Comparison of ENCODE assay signal across 9 cellular contexts in genomic region chr12:54282949-54283593, GRCh38. TPM values are rescaled to one million over a fixed set of nuclear protein-coding genes. Genes with fewer than 3 reads are reported as not detected.
DNase-seq lines count a peak whose midpoint lies in the region; ATAC-seq and TF ChIP-seq lines count a peak whose summit lies in the region.
"Had no signal": no experiment of that assay in that cellular context is flagged by ENCODE, and none has a peak within 500 bp of the region (broad histone marks: within the 10 kb centered on the region; RNA-seq: fewer than 3 reads in every experiment).

No MANE protein-coding gene starts in this region.

- no peak for ATAC-seq in activated T-cell treated with anti-CD3 and anti-CD28 coated beads, Interleukin-2, amount 50 U/mL, for 4 hours
- ATAC-seq in WTC11, result no peak

- DNase-seq in activated T-cell treated with anti-CD3 and anti-CD28 coated beads, Interleukin-2, amount 50 U/mL, for 24 hours, result peak; percentile 61
- DNase-seq in activated T-cell treated with anti-CD3 and anti-CD28 coated beads, Interleukin-2, amount 50 U/mL, for 4 hours, result no peak
- DNase-seq in WTC11 (ENCODE audit: low spot score), result no peak
- no peak for DNase-seq in NCI-H69 (lab: John Stamatoyannopoulos, UW)
- no peak for DNase-seq in ureter (ENCODE audit: low spot score)
- DNase-seq in immature natural killer cell, result no peak

- H3K27ac Mint-ChIP-seq in activated T-cell treated with anti-CD3 and anti-CD28 coated beads, Interleukin-2, amount 50 U/mL, for 24 hours, result no peak overlapping the region
- no peak overlapping the region; the same call in 1 of the 2 replicates for H3K27ac Mint-ChIP-seq in WTC11
- peak overlapping the region in 2 of 6 donors; percentile 86 to 92 for H3K27ac Mint-ChIP-seq in immature natural killer cell

- CTCF ChIA-PET in WTC11 (lab: Charles Lee), result interaction anchor here (0.7 to 1.1 kb wide), 3 partner anchors 31 to 78 kb away, joined by 3 to 4 read pairs (median 4); no protein-coding TSS in a partner anchor

- no peaks in the 10 kb centered on the region for H3K27me3 Mint-ChIP-seq in activated T-cell treated with anti-CD3 and anti-CD28 coated beads, Interleukin-2, amount 50 U/mL, for 24 hours
- H3K27me3 Mint-ChIP-seq in activated T-cell treated with anti-CD3 and anti-CD28 coated beads, Interleukin-2, amount 50 U/mL, for 4 hours (ENCODE audit: low read depth), result no peaks in the 10 kb centered on the region
- no peaks in the 10 kb centered on the region for H3K27me3 Mint-ChIP-seq in WTC11 (ENCODE audit: low read depth)
- peaks cover 4 to 17% (median 14%) of the 10 kb centered on the region in 3 donors for H3K27me3 Mint-ChIP-seq in immature natural killer cell (ENCODE audit: low read depth in 3 of 3)

- peak overlapping the region; percentile 34 for H3K27ac ChIP-seq in subcutaneous abdominal adipose tissue (ENCODE audit: low read depth, low read length)

- H3K4me3 ChIP-seq in iPS-15b (ENCODE audit: low read depth, low read length) (peak overlapping the region; percentile 74), subcutaneous abdominal adipose tissue (ENCODE audit: low read depth in 1 of 5, low read length in 5 of 5) (peak overlapping the region in 4 of 5 donors; percentile 2 to 98 (median 44))
- H3K4me3 ChIP-seq: lung had no signal

- POLR2A ChIA-PET in WTC11 (lab: Charles Lee), result interaction anchor here (0.6 to 1.6 kb wide), 6 partner anchors 9 to 85 kb away, joined by 3 to 9 read pairs (median 4); partner anchors contain the start of gene COPZ1

- H3K9ac ChIP-seq in iPS-15b (ENCODE audit: low read depth, low read length) (no peak overlapping the region), subcutaneous abdominal adipose tissue (ENCODE audit: low read length in 5 of 5) (peak overlapping the region; percentile 4 to 66 (median 59))

- H3K9me3 ChIP-seq in iPS-15b (ENCODE audit: control insufficient read depth, insufficient read depth, low read length), result no peaks in the 10 kb centered on the region
- H3K9me3 ChIP-seq in subcutaneous abdominal adipose tissue (ENCODE audit: control insufficient read depth in 5 of 5, low read length in 5 of 5), result no peaks in the 10 kb centered on the region

- no peak for TF ChIP-seq CTCF in WTC11 (IDR thresholded peaks at IDR 0.05)

- H3K4me1 ChIP-seq in iPS-15b (ENCODE audit: control insufficient read depth, insufficient read depth, low read length) (peaks cover 7% of the 10 kb centered on the region), subcutaneous abdominal adipose tissue (ENCODE audit: control insufficient read depth in 5 of 5, insufficient read depth in 5 of 5, low read length in 5 of 5) (peaks cover 6 to 80% (median 70%) of the 10 kb centered on the region in 5 donors)

- peaks cover 56% of the 10 kb centered on the region for H3K36me3 ChIP-seq in iPS-15b (ENCODE audit: control insufficient read depth, insufficient read depth, low read length)
- peaks cover 43 to 64% (median 55%) of the 10 kb centered on the region in 5 donors for H3K36me3 ChIP-seq in subcutaneous abdominal adipose tissue (ENCODE audit: control insufficient read depth in 5 of 5, insufficient read depth in 5 of 5, low read length in 5 of 5)

- H3K4me3 Mint-ChIP-seq in activated T-cell treated with anti-CD3 and anti-CD28 coated beads, Interleukin-2, amount 50 U/mL, for 24 hours, result no peak overlapping the region
- H3K4me3 Mint-ChIP-seq in activated T-cell treated with anti-CD3 and anti-CD28 coated beads, Interleukin-2, amount 50 U/mL, for 4 hours, result no peak overlapping the region
- no peak overlapping the region for H3K4me3 Mint-ChIP-seq in WTC11
- no peak overlapping the region for H3K4me3 Mint-ChIP-seq in immature natural killer cell

- no peaks in the 10 kb centered on the region for H3K9me3 Mint-ChIP-seq in activated T-cell treated with anti-CD3 and anti-CD28 coated beads, Interleukin-2, amount 50 U/mL, for 24 hours
- H3K9me3 Mint-ChIP-seq in activated T-cell treated with anti-CD3 and anti-CD28 coated beads, Interleukin-2, amount 50 U/mL, for 4 hours, result no peaks in the 10 kb centered on the region
- H3K9me3 Mint-ChIP-seq in WTC11 (no peaks in the 10 kb centered on the region), immature natural killer cell (no peaks in the 10 kb centered on the region)

- H3K4me1 Mint-ChIP-seq in activated T-cell treated with anti-CD3 and anti-CD28 coated beads, Interleukin-2, amount 50 U/mL, for 24 hours (ENCODE audit: low read depth), result peaks cover 46% of the 10 kb centered on the region
- peaks cover 50% of the 10 kb centered on the region for H3K4me1 Mint-ChIP-seq in activated T-cell treated with anti-CD3 and anti-CD28 coated beads, Interleukin-2, amount 50 U/mL, for 4 hours (ENCODE audit: low read depth)
- peaks cover 46% of the 10 kb centered on the region for H3K4me1 Mint-ChIP-seq in WTC11
- peaks cover 0 to 2% of the 10 kb centered on the region in 2 donors for H3K4me1 Mint-ChIP-seq in immature natural killer cell

- H3K36me3 Mint-ChIP-seq in activated T-cell treated with anti-CD3 and anti-CD28 coated beads, Interleukin-2, amount 50 U/mL, for 24 hours (ENCODE audit: low read depth), result no peaks in the 10 kb centered on the region
- H3K36me3 Mint-ChIP-seq in activated T-cell treated with anti-CD3 and anti-CD28 coated beads, Interleukin-2, amount 50 U/mL, for 4 hours (ENCODE audit: insufficient read depth), result peaks cover 7% of the 10 kb centered on the region
- H3K36me3 Mint-ChIP-seq in WTC11, result no peaks in the 10 kb centered on the region; the same call in none of the 2 replicates
- peaks cover 25 to 62% (median 37%) of the 10 kb centered on the region in 3 donors for H3K36me3 Mint-ChIP-seq in immature natural killer cell

- H3K27me3 ChIP-seq in iPS-15b (ENCODE audit: control insufficient read depth, insufficient read depth, low read length) (no peaks in the 10 kb centered on the region), subcutaneous abdominal adipose tissue (ENCODE audit: control insufficient read depth in 5 of 5, insufficient read depth in 4 of 5, low read length in 5 of 5) (no peaks in the 10 kb centered on the region)

TF ChIP-seq in WTC11, 78 proteins besides CTCF, POLR2A, EP300 and RAD21 (continues in another document):
- TF ChIP-seq NR3C1 (CRISPR knock-in tag; conservative IDR thresholded peaks at IDR 0.05; ENCODE audit: low read depth) (no peak), TCF7 (CRISPR knock-in tag; IDR thresholded peaks at IDR 0.05; ENCODE audit: low read depth) (no peak), GABPB1 (CRISPR knock-in tag; IDR thresholded peaks at IDR 0.05) (no peak), GRHL2 (CRISPR knock-in tag; IDR thresholded peaks at IDR 0.05; ENCODE audit: insufficient replicate concordance, severe bottlenecking) (no peak), ZNF396 (CRISPR knock-in tag; IDR thresholded peaks at IDR 0.05; ENCODE audit: borderline replicate concordance) (no peak), ZNF232 (CRISPR knock-in tag; IDR thresholded peaks at IDR 0.05) (no peak), SMAD3 (CRISPR knock-in tag; IDR thresholded peaks at IDR 0.05; ENCODE audit: borderline replicate concordance) (no peak), ZBTB21 (CRISPR knock-in tag; IDR thresholded peaks at IDR 0.05; ENCODE audit: borderline replicate concordance) (no peak), AR (CRISPR knock-in tag; IDR thresholded peaks at IDR 0.05) (peak; percentile 61; the same call in 1 of the 2 replicates), JAZF1 (CRISPR knock-in tag; IDR thresholded peaks at IDR 0.05) (no peak), JUN (CRISPR knock-in tag; IDR thresholded peaks at IDR 0.05) (no peak)

RNA-seq across cellular contexts. Expression of gene HNRNPA1, which starts 2.5 kb away (rescaled TPM):
- 1,000 to 10,000 TPM; 2,725 to 2,849 (median 2,779) TPM for total RNA-seq in activated T-cell treated with anti-CD3 and anti-CD28 coated beads, Interleukin-2, amount 50 U/mL, for 4 hours
- 2,589 to 2,788 TPM (median 2,737 TPM) in 3 replicates for total RNA-seq in WTC11 (2021)
- total RNA-seq in ureter, result 1,348 TPM
- polyA plus RNA-seq in immature natural killer cell, result 100 to 1,000 TPM; 512 to 669 (median 601) TPM

RNA-seq across cellular contexts. Expression of gene CBX5, which starts 3.1 kb away (rescaled TPM):
- 10 to 100 TPM; 27.9 to 37.0 (median 33.4) TPM for total RNA-seq in activated T-cell treated with anti-CD3 and anti-CD28 coated beads, Interleukin-2, amount 50 U/mL, for 4 hours
- 182 to 218 TPM (median 216 TPM) in 3 replicates for total RNA-seq in WTC11 (2021)
- 70.2 TPM for total RNA-seq in ureter
- 10 to 100 TPM in 2 of 3 donors, 1 to 10 TPM in 1; 5.9 to 23.6 (median 11.5) TPM for polyA plus RNA-seq in immature natural killer cell

RNA-seq across cellular contexts. Expression of gene NFE2, which starts 17.7 kb away (rescaled TPM):
- under 1 TPM; 0.26 to 0.40 (median 0.27) TPM for total RNA-seq in activated T-cell treated with anti-CD3 and anti-CD28 coated beads, Interleukin-2, amount 50 U/mL, for 4 hours
- 2.4 to 3.0 TPM (median 3.0 TPM) in 3 replicates for total RNA-seq in WTC11 (2021)
- 0.57 TPM for total RNA-seq in ureter
- polyA plus RNA-seq in immature natural killer cell, result 1 to 10 TPM; 1.6 to 3.6 (median 2.0) TPM

RNA-seq across cellular contexts. Expression of gene COPZ1, which starts 41.9 kb away (rescaled TPM):
- 100 to 1,000 TPM in 2 of 3 donors, 10 to 100 TPM in 1; 97.5 to 113 (median 109) TPM for total RNA-seq in activated T-cell treated with anti-CD3 and anti-CD28 coated beads, Interleukin-2, amount 50 U/mL, for 4 hours
- 98.2 to 116 TPM (median 115 TPM) in 3 replicates for total RNA-seq in WTC11 (2021)
- total RNA-seq in ureter, result 116 TPM
- 100 to 1,000 TPM; 202 to 341 (median 202) TPM for polyA plus RNA-seq in immature natural killer cell
